In genomic region chr6:109978174-109979032, GRCh38 we compare ENCODE assay signal across 1 cellular context.
A peak's percentile ranks its signal among the peaks of the same experiment; 100 is the strongest.
TF ChIP-seq lines count a peak whose summit lies in the region.

A gene with protein sequence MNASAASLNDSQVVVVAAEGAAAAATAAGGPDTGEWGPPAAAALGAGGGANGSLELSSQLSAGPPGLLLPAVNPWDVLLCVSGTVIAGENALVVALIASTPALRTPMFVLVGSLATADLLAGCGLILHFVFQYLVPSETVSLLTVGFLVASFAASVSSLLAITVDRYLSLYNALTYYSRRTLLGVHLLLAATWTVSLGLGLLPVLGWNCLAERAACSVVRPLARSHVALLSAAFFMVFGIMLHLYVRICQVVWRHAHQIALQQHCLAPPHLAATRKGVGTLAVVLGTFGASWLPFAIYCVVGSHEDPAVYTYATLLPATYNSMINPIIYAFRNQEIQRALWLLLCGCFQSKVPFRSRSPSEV (plus strand): TSS chr6:109978311. CDS start chr6:109979113, 802 bp downstream.

TF ChIP-seq in HepG2, 621 proteins besides CTCF, POLR2A, EP300 and RAD21 (continued from another document and continues in another):
- TF ChIP-seq GPBP1L1 (CRISPR knock-in tag; IDR thresholded peaks at IDR 0.05) (no peak), GABPA (IDR thresholded peaks at IDR 0.05; ENCODE audit: low read depth, low read length) (no peak), GABPA (CRISPR knock-in tag; IDR thresholded peaks at IDR 0.05; ENCODE audit: low read depth) (no peak), ZNF142 (CRISPR knock-in tag; IDR thresholded peaks at IDR 0.05) (peak; percentile 69; the same call in 1 of the 2 replicates), JDP2 (CRISPR knock-in tag; IDR thresholded peaks at IDR 0.05; ENCODE audit: borderline replicate concordance) (no peak; the same call in 1 of the 2 replicates), THRA (CRISPR knock-in tag; IDR thresholded peaks at IDR 0.05; ENCODE audit: borderline replicate concordance) (peak; percentile 51; the same call in 1 of the 2 replicates), MATR3 (CRISPR knock-in tag; IDR thresholded peaks at IDR 0.05) (no peak), FOXK1 (CRISPR knock-in tag; IDR thresholded peaks at IDR 0.05; ENCODE audit: borderline replicate concordance, low read depth) (no peak; the same call in 1 of the 2 replicates), DNMT3B (CRISPR knock-in tag; conservative IDR thresholded peaks at IDR 0.05) (0 out of 2 replicates have a peak, but pooled peaks have one; percentile 19), ZNF253 (CRISPR knock-in tag; IDR thresholded peaks at IDR 0.05; ENCODE audit: borderline replicate concordance) (0 out of 2 replicates have a peak, but pooled peaks have one; percentile 67), MTA1 (CRISPR knock-in tag; IDR thresholded peaks at IDR 0.05; ENCODE audit: borderline replicate concordance) (no peak), NFYC (CRISPR knock-in tag; IDR thresholded peaks at IDR 0.05) (0 out of 2 replicates have a peak, but pooled peaks have one; percentile 16), ZNF564 (CRISPR knock-in tag; IDR thresholded peaks at IDR 0.05) (no peak), ZC3H4 (CRISPR knock-in tag; IDR thresholded peaks at IDR 0.05; ENCODE audit: borderline replicate concordance) (no peak), YEATS4 (CRISPR knock-in tag; IDR thresholded peaks at IDR 0.05; ENCODE audit: borderline replicate concordance) (0 out of 2 replicates have a peak, but pooled peaks have one; percentile 30), ZNF546 (CRISPR knock-in tag; conservative IDR thresholded peaks at IDR 0.05) (no peak; the same call in 1 of the 2 replicates), TFDP1 (CRISPR knock-in tag; IDR thresholded peaks at IDR 0.05; ENCODE audit: borderline replicate concordance) (no peak), MTF2 (CRISPR knock-in tag; IDR thresholded peaks at IDR 0.05; ENCODE audit: borderline replicate concordance) (no peak), ZNF329 (CRISPR knock-in tag; IDR thresholded peaks at IDR 0.05; ENCODE audit: low read depth) (peak; percentile 58; the same call in 1 of the 2 replicates), PLSCR1 (CRISPR knock-in tag; IDR thresholded peaks at IDR 0.05; ENCODE audit: borderline replicate concordance) (no peak), ZUFSP (CRISPR knock-in tag; IDR thresholded peaks at IDR 0.05; ENCODE audit: borderline replicate concordance) (no peak), MTA3 (CRISPR knock-in tag; IDR thresholded peaks at IDR 0.05) (0 out of 2 replicates have a peak, but pooled peaks have one; percentile 84), PHF5A (CRISPR knock-in tag; IDR thresholded peaks at IDR 0.05; ENCODE audit: low read depth, unreplicated experiment) (no peak), NFIB (CRISPR knock-in tag; IDR thresholded peaks at IDR 0.05; ENCODE audit: borderline replicate concordance) (no peak), ZNF224 (CRISPR knock-in tag; IDR thresholded peaks at IDR 0.05) (no peak)
- TF ChIP-seq, protein P1, sequence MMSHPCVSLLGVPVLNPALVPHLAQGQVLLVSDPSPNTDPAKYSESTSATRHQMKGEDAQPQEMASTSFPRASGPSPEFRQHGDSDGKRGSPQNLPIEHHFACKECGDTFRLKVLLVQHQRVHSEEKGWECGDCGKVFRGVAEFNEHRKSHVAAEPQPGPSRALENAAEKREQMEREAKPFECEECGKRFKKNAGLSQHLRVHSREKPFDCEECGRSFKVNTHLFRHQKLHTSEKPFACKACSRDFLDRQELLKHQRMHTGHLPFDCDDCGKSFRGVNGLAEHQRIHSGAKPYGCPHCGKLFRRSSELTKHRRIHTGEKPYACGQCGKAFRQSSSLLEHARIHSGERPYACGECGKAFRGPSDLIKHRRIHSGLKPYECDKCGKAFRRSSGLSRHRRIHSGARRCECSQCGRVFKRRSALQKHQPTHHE (CRISPR knock-in tag; IDR thresholded peaks at IDR 0.05; ENCODE audit: borderline replicate concordance): no peak
- TF ChIP-seq, protein P2, sequence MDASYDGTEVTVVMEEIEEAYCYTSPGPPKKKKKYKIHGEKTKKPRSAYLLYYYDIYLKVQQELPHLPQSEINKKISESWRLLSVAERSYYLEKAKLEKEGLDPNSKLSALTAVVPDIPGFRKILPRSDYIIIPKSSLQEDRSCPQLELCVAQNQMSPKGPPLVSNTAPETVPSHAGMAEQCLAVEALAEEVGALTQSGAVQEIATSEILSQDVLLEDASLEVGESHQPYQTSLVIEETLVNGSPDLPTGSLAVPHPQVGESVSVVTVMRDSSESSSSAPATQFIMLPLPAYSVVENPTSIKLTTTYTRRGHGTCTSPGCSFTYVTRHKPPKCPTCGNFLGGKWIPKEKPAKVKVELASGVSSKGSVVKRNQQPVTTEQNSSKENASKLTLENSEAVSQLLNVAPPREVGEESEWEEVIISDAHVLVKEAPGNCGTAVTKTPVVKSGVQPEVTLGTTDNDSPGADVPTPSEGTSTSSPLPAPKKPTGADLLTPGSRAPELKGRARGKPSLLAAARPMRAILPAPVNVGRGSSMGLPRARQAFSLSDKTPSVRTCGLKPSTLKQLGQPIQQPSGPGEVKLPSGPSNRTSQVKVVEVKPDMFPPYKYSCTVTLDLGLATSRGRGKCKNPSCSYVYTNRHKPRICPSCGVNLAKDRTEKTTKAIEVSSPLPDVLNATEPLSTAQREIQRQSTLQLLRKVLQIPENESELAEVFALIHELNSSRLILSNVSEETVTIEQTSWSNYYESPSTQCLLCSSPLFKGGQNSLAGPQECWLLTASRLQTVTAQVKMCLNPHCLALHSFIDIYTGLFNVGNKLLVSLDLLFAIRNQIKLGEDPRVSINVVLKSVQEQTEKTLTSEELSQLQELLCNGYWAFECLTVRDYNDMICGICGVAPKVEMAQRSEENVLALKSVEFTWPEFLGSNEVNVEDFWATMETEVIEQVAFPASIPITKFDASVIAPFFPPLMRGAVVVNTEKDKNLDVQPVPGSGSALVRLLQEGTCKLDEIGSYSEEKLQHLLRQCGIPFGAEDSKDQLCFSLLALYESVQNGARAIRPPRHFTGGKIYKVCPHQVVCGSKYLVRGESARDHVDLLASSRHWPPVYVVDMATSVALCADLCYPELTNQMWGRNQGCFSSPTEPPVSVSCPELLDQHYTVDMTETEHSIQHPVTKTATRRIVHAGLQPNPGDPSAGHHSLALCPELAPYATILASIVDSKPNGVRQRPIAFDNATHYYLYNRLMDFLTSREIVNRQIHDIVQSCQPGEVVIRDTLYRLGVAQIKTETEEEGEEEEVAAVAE (CRISPR knock-in tag; IDR thresholded peaks at IDR 0.05; ENCODE audit: borderline replicate concordance): peak; percentile 56; the same call in 1 of the 2 replicates
- TF ChIP-seq, protein P3, sequence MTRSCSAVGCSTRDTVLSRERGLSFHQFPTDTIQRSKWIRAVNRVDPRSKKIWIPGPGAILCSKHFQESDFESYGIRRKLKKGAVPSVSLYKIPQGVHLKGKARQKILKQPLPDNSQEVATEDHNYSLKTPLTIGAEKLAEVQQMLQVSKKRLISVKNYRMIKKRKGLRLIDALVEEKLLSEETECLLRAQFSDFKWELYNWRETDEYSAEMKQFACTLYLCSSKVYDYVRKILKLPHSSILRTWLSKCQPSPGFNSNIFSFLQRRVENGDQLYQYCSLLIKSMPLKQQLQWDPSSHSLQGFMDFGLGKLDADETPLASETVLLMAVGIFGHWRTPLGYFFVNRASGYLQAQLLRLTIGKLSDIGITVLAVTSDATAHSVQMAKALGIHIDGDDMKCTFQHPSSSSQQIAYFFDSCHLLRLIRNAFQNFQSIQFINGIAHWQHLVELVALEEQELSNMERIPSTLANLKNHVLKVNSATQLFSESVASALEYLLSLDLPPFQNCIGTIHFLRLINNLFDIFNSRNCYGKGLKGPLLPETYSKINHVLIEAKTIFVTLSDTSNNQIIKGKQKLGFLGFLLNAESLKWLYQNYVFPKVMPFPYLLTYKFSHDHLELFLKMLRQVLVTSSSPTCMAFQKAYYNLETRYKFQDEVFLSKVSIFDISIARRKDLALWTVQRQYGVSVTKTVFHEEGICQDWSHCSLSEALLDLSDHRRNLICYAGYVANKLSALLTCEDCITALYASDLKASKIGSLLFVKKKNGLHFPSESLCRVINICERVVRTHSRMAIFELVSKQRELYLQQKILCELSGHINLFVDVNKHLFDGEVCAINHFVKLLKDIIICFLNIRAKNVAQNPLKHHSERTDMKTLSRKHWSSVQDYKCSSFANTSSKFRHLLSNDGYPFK (CRISPR knock-in tag; IDR thresholded peaks at IDR 0.05; ENCODE audit: borderline replicate concordance): no peak
